In genomic region chr19:45419396-45419795, GRCh38 we compare ENCODE assay signal across 7 cellular contexts. TPM values are rescaled to one million over a fixed set of nuclear protein-coding genes. Genes with fewer than 3 reads are reported as not detected.
A peak's percentile ranks its signal among the peaks of the same experiment; 100 is the strongest.
DNase-seq lines count a peak whose midpoint lies in the region; ATAC-seq and TF ChIP-seq lines count a peak whose summit lies in the region.

No MANE protein-coding gene starts in this region.

- no peaks in the 10 kb centered on the region for H3K9me3 Mint-ChIP-seq in naive thymus-derived CD4-positive, alpha-beta T cell

- peaks cover 0 to 17% (median 14%) of the 10 kb centered on the region in 5 donors for H3K36me3 Mint-ChIP-seq in naive thymus-derived CD4-positive, alpha-beta T cell

- H2AFZ ChIP-seq in hepatocyte: no peak overlapping the region

- ATAC-seq in GM18511 (IDR thresholded peaks at IDR 0.05; ENCODE audit: unreplicated experiment): peak; percentile 63
- ATAC-seq in GM21529 (IDR thresholded peaks at IDR 0.05; ENCODE audit: unreplicated experiment): peak; percentile 50
- peak; percentile 55 for ATAC-seq in naive thymus-derived CD4-positive, alpha-beta T cell

- no peak overlapping the region for H3K4me2 ChIP-seq in hepatocyte

- peak; percentile 81 for DNase-seq in NB4 (ENCODE audit: low read depth)
- DNase-seq in naive thymus-derived CD4-positive, alpha-beta T cell: no peak
- DNase-seq in NCI-H2196 treated with DMSO at 0.1 percent for 48 hours (lab: John Stamatoyannopoulos, UW; ENCODE audit: unreplicated experiment): no peak
- no peak for DNase-seq in hepatocyte (ENCODE audit: low spot score)
- DNase-seq in DMS79 treated with DMSO at 0.1 percent for 48 hours (lab: John Stamatoyannopoulos, UW): no peak

- intact Hi-C loops in naive thymus-derived CD4-positive, alpha-beta T cell (cut with micrococcal nuclease): no loop called here

- H3K36me3 ChIP-seq in naive thymus-derived CD4-positive, alpha-beta T cell (ENCODE audit: control insufficient read depth in 2 of 3, insufficient read depth in 3 of 3, low read length in 3 of 3): peaks cover 0 to 39% (median 0%) of the 10 kb centered on the region in 3 experiments
- no peaks in the 10 kb centered on the region for H3K36me3 ChIP-seq in hepatocyte (replicated peaks; ENCODE audit: insufficient read depth, low read depth)

- peak overlapping the region in 5 of 9 donors; percentile 36 to 76 (median 57) for H3K27ac Mint-ChIP-seq in naive thymus-derived CD4-positive, alpha-beta T cell

- no peaks in the 10 kb centered on the region for H3K27me3 ChIP-seq in naive thymus-derived CD4-positive, alpha-beta T cell (ENCODE audit: control insufficient read depth in 2 of 2, insufficient read depth in 2 of 2, low read length in 2 of 2)
- H3K27me3 ChIP-seq in hepatocyte: no peaks in the 10 kb centered on the region

- peaks cover 10% of the 10 kb centered on the region for H3K79me2 ChIP-seq in hepatocyte

- peak overlapping the region in 8 of 10 donors; percentile 8 to 76 (median 33) for H3K4me3 Mint-ChIP-seq in naive thymus-derived CD4-positive, alpha-beta T cell

- TF ChIP-seq CTCF in NB4 (IDR thresholded peaks at IDR 0.05; ENCODE audit: low read depth, low read length) (no peak), hepatocyte (IDR thresholded peaks at IDR 0.05; ENCODE audit: poor library complexity) (no peak)

- H3K4me1 Mint-ChIP-seq in naive thymus-derived CD4-positive, alpha-beta T cell: peaks cover 22 to 53% (median 39%) of the 10 kb centered on the region in 7 donors

- CTCF ChIA-PET in naive thymus-derived CD4-positive, alpha-beta T cell (lab: Charles Lee): no interaction called here

- H3K4me3 ChIP-seq in NB4 (ENCODE audit: low read depth, low read length) (no peak overlapping the region), hepatocyte (no peak overlapping the region)
- no peak overlapping the region for H3K4me3 ChIP-seq in naive thymus-derived CD4-positive, alpha-beta T cell (ENCODE audit: low read length)

- no peak for TF ChIP-seq POLR2A in NB4 (IDR thresholded peaks at IDR 0.05; ENCODE audit: extremely low read depth, insufficient read length)

- no peak overlapping the region for H3K27ac ChIP-seq in naive thymus-derived CD4-positive, alpha-beta T cell (ENCODE audit: low read depth, low read length)
- no peak overlapping the region for H3K27ac ChIP-seq in hepatocyte

- no peaks in the 10 kb centered on the region for H4K20me1 ChIP-seq in hepatocyte (ENCODE audit: insufficient read depth, poor library complexity, severe bottlenecking)

- H3K9me2 ChIP-seq in hepatocyte (replicated peaks; ENCODE audit: insufficient read depth): no peaks in the 10 kb centered on the region

- no peaks in the 10 kb centered on the region for H3K9me3 ChIP-seq in naive thymus-derived CD4-positive, alpha-beta T cell (ENCODE audit: control insufficient read depth in 2 of 3, low read length in 3 of 3)
- H3K9me3 ChIP-seq in hepatocyte (ENCODE audit: low read depth): no peaks in the 10 kb centered on the region

- POLR2A ChIA-PET in naive thymus-derived CD4-positive, alpha-beta T cell (lab: Charles Lee): interaction anchor here (1.1 kb wide), 1 partner anchor 12 kb away, joined by 3 read pairs; no protein-coding TSS in a partner anchor

- WGBS in hepatocyte (ENCODE audit: low lambda C conversion rate, missing lambda C conversion rate): 85% methylated on average over 4 of the region's 4 CpGs

- peaks cover 16 to 24% of the 10 kb centered on the region in 2 donors for H3K4me1 ChIP-seq in naive thymus-derived CD4-positive, alpha-beta T cell (ENCODE audit: control insufficient read depth in 2 of 2, insufficient read depth in 2 of 2, low read length in 2 of 2)
- H3K4me1 ChIP-seq in hepatocyte (ENCODE audit: insufficient read depth): peaks cover 7% of the 10 kb centered on the region

- no peaks in the 10 kb centered on the region for H3K27me3 Mint-ChIP-seq in naive thymus-derived CD4-positive, alpha-beta T cell

RNA-seq across cellular contexts. Expression of gene ERCC1, which starts 4.3 kb away (rescaled TPM):
- 10 to 100 TPM; 45.1 to 88.2 (median 53.4) TPM for total RNA-seq in naive thymus-derived CD4-positive, alpha-beta T cell
- 10 to 100 TPM; 31.7 to 32.7 TPM for polyA plus RNA-seq in naive thymus-derived CD4-positive, alpha-beta T cell
- 42.5 and 51.0 TPM in 2 replicates for total RNA-seq in hepatocyte
- polyA plus RNA-seq in hepatocyte: 66.7 and 72.8 TPM in 2 replicates

RNA-seq across cellular contexts. Expression of gene POLR1G, which starts 13.0 kb away (rescaled TPM):
- total RNA-seq in naive thymus-derived CD4-positive, alpha-beta T cell: 1 to 10 TPM in 4 of 5 experiments, under 1 TPM in 1; 0.45 to 8.2 (median 4.7) TPM
- 1 to 10 TPM; 5.1 to 5.4 TPM for polyA plus RNA-seq in naive thymus-derived CD4-positive, alpha-beta T cell
- 2.7 and 3.3 TPM in 2 replicates for total RNA-seq in hepatocyte
- polyA plus RNA-seq in hepatocyte: 2.4 and 2.5 TPM in 2 replicates

RNA-seq across cellular contexts. Expression of gene PPP1R13L, which starts 14.5 kb away (rescaled TPM):
- 10 to 100 TPM in 3 of 5 experiments, 1 to 10 TPM in 2; 2.9 to 24.4 (median 11.1) TPM for total RNA-seq in naive thymus-derived CD4-positive, alpha-beta T cell
- polyA plus RNA-seq in naive thymus-derived CD4-positive, alpha-beta T cell: under 1 TPM; 0.56 to 0.61 TPM
- total RNA-seq in hepatocyte: 7.9 and 8.7 TPM in 2 replicates
- polyA plus RNA-seq in hepatocyte: 14.8 and 22.9 TPM in 2 replicates

RNA-seq across cellular contexts. Expression of gene FOSB, which starts 48.4 kb away (rescaled TPM):
- total RNA-seq in naive thymus-derived CD4-positive, alpha-beta T cell: 1,000 to 10,000 TPM in 1 of 5 experiments, 100 to 1,000 TPM in 1, 10 to 100 TPM in 2, 1 to 10 TPM in 1; 2.1 to 1,925 (median 22.8) TPM
- polyA plus RNA-seq in naive thymus-derived CD4-positive, alpha-beta T cell: 1 to 10 TPM; 3.0 to 5.3 TPM
- 37.9 and 73.1 TPM in 2 replicates for total RNA-seq in hepatocyte
- 114 and 168 TPM in 2 replicates for polyA plus RNA-seq in hepatocyte

RNA-seq across cellular contexts. Expression of gene ERCC2, which starts 49.0 kb away (rescaled TPM):
- 10 to 100 TPM; 14.4 to 25.1 (median 19.2) TPM for total RNA-seq in naive thymus-derived CD4-positive, alpha-beta T cell
- polyA plus RNA-seq in naive thymus-derived CD4-positive, alpha-beta T cell: 1 to 10 TPM; 4.4 to 6.0 TPM
- 10.1 and 13.9 TPM in 2 replicates for total RNA-seq in hepatocyte
- polyA plus RNA-seq in hepatocyte: 7.1 and 7.3 TPM in 2 replicates
